Comparison of ENCODE assay signal across 20 cellular contexts in genomic region chr14:22463763-22464173, GRCh38.
"Had no signal": no experiment of that assay in that cellular context is flagged by ENCODE, and none has a peak within 500 bp of the region (broad histone marks: within the 10 kb centered on the region; RNA-seq: fewer than 3 reads in every experiment).

No MANE protein-coding gene starts in this region.

- H3K4me2 ChIP-seq: hepatocyte had no signal

- H3K4me1 ChIP-seq: prostate gland had no signal

- ATAC-seq: activated CD4-positive, alpha-beta T cell treated with anti-CD3 and anti-CD28 coated beads for 36 hours; activated CD8-positive, alpha-beta T cell treated with anti-CD3 and anti-CD28 coated beads for 36 hours; lower lobe of right lung; sciatic nerve; stimulated activated naive CD8-positive, alpha-beta T cell treated with anti-CD3 and anti-CD28 coated beads, Interleukin-15, Interleukin-2, amounts not matched to agents 100 U/mL and 50 U/mL, for 24 hours; T-cell had no signal

- H3K36me3 Mint-ChIP-seq: naive B cell, T-cell had no signal

- H3K79me2 ChIP-seq: hepatocyte had no signal

- H3K27me3 Mint-ChIP-seq: activated CD4-positive, alpha-beta T cell treated with anti-CD3 and anti-CD28 coated beads for 36 hours; activated CD8-positive, alpha-beta T cell treated with anti-CD3 and anti-CD28 coated beads for 36 hours; naive B cell; T-cell had no signal

- DNase-seq: activated CD4-positive, alpha-beta T cell treated with anti-CD3 and anti-CD28 coated beads for 36 hours; activated CD8-positive, alpha-beta T cell treated with anti-CD3 and anti-CD28 coated beads for 36 hours; activated naive CD4-positive, alpha-beta T cell treated with anti-CD3 and anti-CD28 coated beads, Interleukin-2, amount 50 U/mL, for 16 hours; amniotic stem cell; brain microvascular endothelial cell; endodermal cell; erythroblast; kidney glomerular epithelial cell; lower lobe of right lung; naive B cell; stimulated activated CD4-positive, alpha-beta T cell treated with anti-CD3 and anti-CD28 coated beads, Interleukin-2, amount 100 ng/mL, for 48 hours; stimulated activated naive CD8-positive, alpha-beta T cell treated with anti-CD3 and anti-CD28 coated beads, Interleukin-15, Interleukin-2, amounts not matched to agents 100 U/mL and 50 U/mL, for 24 hours; T-cell; T1000 had no signal

- H3K4me3 ChIP-seq: hepatocyte, lower lobe of right lung, prostate gland had no signal

- H3K36me3 ChIP-seq: brain microvascular endothelial cell, lower lobe of right lung, neutrophil, prostate gland had no signal

- H3K4me3 Mint-ChIP-seq: activated CD4-positive, alpha-beta T cell treated with anti-CD3 and anti-CD28 coated beads for 36 hours; activated CD8-positive, alpha-beta T cell treated with anti-CD3 and anti-CD28 coated beads for 36 hours; endodermal cell; naive B cell; T-cell had no signal

- H3K27ac ChIP-seq: brain microvascular endothelial cell, hepatocyte, lower lobe of right lung, neutrophil, prostate gland, VCaP had no signal

- H3K27ac Mint-ChIP-seq: activated CD4-positive, alpha-beta T cell treated with anti-CD3 and anti-CD28 coated beads for 36 hours; activated CD8-positive, alpha-beta T cell treated with anti-CD3 and anti-CD28 coated beads for 36 hours; activated T-helper 2 cell treated with anti-CD3 and anti-CD28 coated beads, Interferon-gamma antibody, Interleukin-2, Interleukin-4, amounts not matched to agents 10 μg/mL and 5 μg/mL and 100 μg/mL, durations not matched to agents 14 hours and 24 hours and 36 hours; endodermal cell had no signal

- H3K9me3 Mint-ChIP-seq: activated CD8-positive, alpha-beta T cell treated with anti-CD3 and anti-CD28 coated beads for 36 hours; activated T-helper 2 cell treated with anti-CD3 and anti-CD28 coated beads, Interferon-gamma antibody, Interleukin-2, Interleukin-4, amounts not matched to agents 10 μg/mL and 5 μg/mL and 100 μg/mL, durations not matched to agents 14 hours and 24 hours and 36 hours; endodermal cell; naive B cell; T-cell had no signal

- H3K9me3 ChIP-seq: lower lobe of right lung, neutrophil, prostate gland had no signal

- H3K4me1 Mint-ChIP-seq: activated CD4-positive, alpha-beta T cell treated with anti-CD3 and anti-CD28 coated beads for 36 hours had no signal

- H2AFZ ChIP-seq: hepatocyte had no signal

- H3K27me3 ChIP-seq: brain microvascular endothelial cell, neutrophil had no signal
